9 cellular contexts compared by ENCODE assay signal in the genomic region with DNA sequence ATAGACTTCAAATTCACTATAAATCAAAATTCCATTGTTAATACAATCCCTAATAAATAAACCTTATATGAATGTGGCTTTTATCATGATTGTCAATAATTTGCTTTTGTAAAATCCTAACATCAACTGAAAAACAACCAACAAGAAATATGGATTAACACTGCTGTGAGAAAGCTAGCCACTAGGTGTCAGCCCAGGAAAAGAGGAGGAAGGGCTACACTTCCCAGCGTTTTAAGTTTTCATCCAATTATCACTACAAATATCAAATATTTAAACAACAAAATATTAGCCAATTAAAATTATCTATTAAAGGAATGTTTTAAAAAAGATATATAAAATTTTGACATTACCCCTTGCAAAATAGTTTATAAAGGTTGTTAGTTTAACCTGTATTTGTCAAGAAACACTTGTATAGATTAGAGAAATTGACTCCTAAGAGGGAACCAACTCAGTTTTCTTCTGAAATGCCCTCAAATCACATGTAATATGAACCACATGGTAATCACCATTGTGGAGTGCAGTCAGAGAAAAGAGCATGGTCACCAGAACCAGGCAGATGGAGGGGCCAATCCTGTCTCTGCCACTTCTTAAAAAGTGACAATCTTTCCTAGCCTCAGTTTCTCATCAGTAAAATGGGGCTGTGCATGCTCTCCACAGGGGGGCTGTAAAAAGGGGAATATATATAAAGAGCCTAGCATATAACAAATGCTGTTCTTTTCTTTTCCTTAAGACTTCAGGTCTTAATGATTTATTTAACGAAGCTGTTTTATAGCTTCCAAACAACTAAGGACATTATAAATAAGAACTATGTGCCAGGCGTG.
A peak's percentile ranks its signal among the peaks of the same experiment; 100 is the strongest.
DNase-seq lines count a peak whose midpoint lies in the region; ATAC-seq and TF ChIP-seq lines count a peak whose summit lies in the region.
"Had no signal": no experiment of that assay in that cellular context is flagged by ENCODE, and none has a peak within 500 bp of the region (broad histone marks: within the 10 kb centered on the region; RNA-seq: fewer than 3 reads in every experiment).

No MANE protein-coding gene starts in this region.

- no peak overlapping the region for H3K4me2 ChIP-seq in neural cell (ENCODE audit: low read length)

- TF ChIP-seq EP300 in neural cell (conservative IDR thresholded peaks at IDR 0.05; ENCODE audit: poor library complexity, severe bottlenecking) = no peak

- no peak for TF ChIP-seq POLR2A in Peyer's patch (IDR thresholded peaks at IDR 0.05)

- no peak overlapping the region for H3K27ac Mint-ChIP-seq in HFFc6

- no peaks in the 10 kb centered on the region for H3K9me2 ChIP-seq in neural cell (ENCODE audit: insufficient read depth, low read length)

- peaks cover 0 to 5% (median 0%) of the 10 kb centered on the region in 4 donors for H3K4me1 ChIP-seq in Peyer's patch

- H3K4me3 ChIP-seq in Peyer's patch = no peak overlapping the region
- H3K4me3 ChIP-seq in neural cell (ENCODE audit: low read length) = no peak overlapping the region
- H3K4me3 ChIP-seq: skin epidermis had no signal

- no peaks in the 10 kb centered on the region for H3K9me3 Mint-ChIP-seq in HFFc6

- H3K4me1 Mint-ChIP-seq in HFFc6 (ENCODE audit: low read depth) = peaks cover 3% of the 10 kb centered on the region

- H3K79me2 ChIP-seq in neural cell (replicated peaks; ENCODE audit: insufficient read depth, low read length) = no peaks in the 10 kb centered on the region

- no peaks in the 10 kb centered on the region for H3K36me3 Mint-ChIP-seq in HFFc6 (ENCODE audit: low read depth)

- ATAC-seq in GM18498 (IDR thresholded peaks at IDR 0.05; ENCODE audit: unreplicated experiment) = no peak
- no peak for ATAC-seq in GM21390 (IDR thresholded peaks at IDR 0.05; ENCODE audit: unreplicated experiment)
- no peak for ATAC-seq in HG02642 (IDR thresholded peaks at IDR 0.05; ENCODE audit: poor library complexity, unreplicated experiment)

- no peaks in the 10 kb centered on the region for H3K36me3 ChIP-seq in Peyer's patch
- no peaks in the 10 kb centered on the region for H3K36me3 ChIP-seq in neural cell (ENCODE audit: insufficient read depth, low read length)

- no peaks in the 10 kb centered on the region for H3K9me3 ChIP-seq in Peyer's patch
- H3K9me3 ChIP-seq in neural cell (ENCODE audit: low read length) = no peaks in the 10 kb centered on the region

- H3K4me3 Mint-ChIP-seq in HFFc6 = no peak overlapping the region

- H4K20me1 ChIP-seq in neural cell (ENCODE audit: insufficient read depth) = no peaks in the 10 kb centered on the region

- H3F3A ChIP-seq in neural cell (ENCODE audit: insufficient read depth, low read length, poor library complexity, severe bottlenecking) = no peaks in the 10 kb centered on the region

- no peaks in the 10 kb centered on the region; the same call in 1 of the 2 replicates for H3K27me3 Mint-ChIP-seq in HFFc6 (ENCODE audit: insufficient read depth)

- H3K27me3 ChIP-seq in Peyer's patch (no peaks in the 10 kb centered on the region), neural cell (ENCODE audit: insufficient read depth, low read depth, low read length) (no peaks in the 10 kb centered on the region)

- H3K27ac ChIP-seq in Peyer's patch (no peak overlapping the region), neural cell (ENCODE audit: low read length) (no peak overlapping the region)
- H3K27ac ChIP-seq: skin epidermis had no signal

- H3K9ac ChIP-seq in neural cell (ENCODE audit: low read length) = no peak overlapping the region

- TF ChIP-seq RAD21 in neural cell (conservative IDR thresholded peaks at IDR 0.05) = peak; percentile 97

- H2AFZ ChIP-seq in neural cell (ENCODE audit: low read depth, low read length) = no peak overlapping the region

- TF ChIP-seq CTCF in HFFc6 (IDR thresholded peaks at IDR 0.05) (peak; percentile 92), Peyer's patch (IDR thresholded peaks at IDR 0.05) (peak; percentile 68 to 87 (median 82)), neural cell (IDR thresholded peaks at IDR 0.05; ENCODE audit: poor library complexity, severe bottlenecking) (peak; percentile 91)

- DNase-seq in DMS114 treated with DMSO at 0.1 percent for 48 hours (lab: John Stamatoyannopoulos, UW; ENCODE audit: unreplicated experiment) = peak; percentile 20
- peak; percentile 10 for DNase-seq in HFFc6
- DNase-seq in Peyer's patch = peak in 1 of 3 donors; percentile 67
- DNase-seq in epidermal melanocyte (ENCODE audit: insufficient read length, low spot score) = peak; percentile 47

TF ChIP-seq in neural cell, 6 proteins besides CTCF, POLR2A, EP300 and RAD21:
- TF ChIP-seq POLR2AphosphoS5 (IDR thresholded peaks at IDR 0.05) = no peak
- TF ChIP-seq, protein P1, sequence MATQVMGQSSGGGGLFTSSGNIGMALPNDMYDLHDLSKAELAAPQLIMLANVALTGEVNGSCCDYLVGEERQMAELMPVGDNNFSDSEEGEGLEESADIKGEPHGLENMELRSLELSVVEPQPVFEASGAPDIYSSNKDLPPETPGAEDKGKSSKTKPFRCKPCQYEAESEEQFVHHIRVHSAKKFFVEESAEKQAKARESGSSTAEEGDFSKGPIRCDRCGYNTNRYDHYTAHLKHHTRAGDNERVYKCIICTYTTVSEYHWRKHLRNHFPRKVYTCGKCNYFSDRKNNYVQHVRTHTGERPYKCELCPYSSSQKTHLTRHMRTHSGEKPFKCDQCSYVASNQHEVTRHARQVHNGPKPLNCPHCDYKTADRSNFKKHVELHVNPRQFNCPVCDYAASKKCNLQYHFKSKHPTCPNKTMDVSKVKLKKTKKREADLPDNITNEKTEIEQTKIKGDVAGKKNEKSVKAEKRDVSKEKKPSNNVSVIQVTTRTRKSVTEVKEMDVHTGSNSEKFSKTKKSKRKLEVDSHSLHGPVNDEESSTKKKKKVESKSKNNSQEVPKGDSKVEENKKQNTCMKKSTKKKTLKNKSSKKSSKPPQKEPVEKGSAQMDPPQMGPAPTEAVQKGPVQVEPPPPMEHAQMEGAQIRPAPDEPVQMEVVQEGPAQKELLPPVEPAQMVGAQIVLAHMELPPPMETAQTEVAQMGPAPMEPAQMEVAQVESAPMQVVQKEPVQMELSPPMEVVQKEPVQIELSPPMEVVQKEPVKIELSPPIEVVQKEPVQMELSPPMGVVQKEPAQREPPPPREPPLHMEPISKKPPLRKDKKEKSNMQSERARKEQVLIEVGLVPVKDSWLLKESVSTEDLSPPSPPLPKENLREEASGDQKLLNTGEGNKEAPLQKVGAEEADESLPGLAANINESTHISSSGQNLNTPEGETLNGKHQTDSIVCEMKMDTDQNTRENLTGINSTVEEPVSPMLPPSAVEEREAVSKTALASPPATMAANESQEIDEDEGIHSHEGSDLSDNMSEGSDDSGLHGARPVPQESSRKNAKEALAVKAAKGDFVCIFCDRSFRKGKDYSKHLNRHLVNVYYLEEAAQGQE (IDR thresholded peaks at IDR 0.05; ENCODE audit: borderline replicate concordance) = no peak
- TF ChIP-seq SMC3 (conservative IDR thresholded peaks at IDR 0.05; ENCODE audit: poor library complexity) = peak; percentile 93
- TF ChIP-seq MXI1 (conservative IDR thresholded peaks at IDR 0.05; ENCODE audit: poor library complexity, severe bottlenecking) = no peak
TF ChIP-seq in neural cell: peak in this region for 1.
